13 cellular contexts compared by ENCODE assay signal in genomic region chr14:85296466-85297210, GRCh38.
DNase-seq lines count a peak whose midpoint lies in the region; TF ChIP-seq lines count a peak whose summit lies in the region.
"Had no signal": no experiment of that assay in that cellular context is flagged by ENCODE, and none has a peak within 500 bp of the region (broad histone marks: within the 10 kb centered on the region; RNA-seq: fewer than 3 reads in every experiment).

No MANE protein-coding gene starts in this region.

- no peak overlapping the region for H3K27ac Mint-ChIP-seq in activated T-cell treated with anti-CD3 and anti-CD28 coated beads, Interleukin-2, amount 50 U/mL, for 24 hours
- H3K27ac Mint-ChIP-seq: stimulated activated naive B cell treated with anti-CD40 and anti-IgM and Interleukin-4, amounts not matched to agents 10 μg/mL and 1 μg/mL and 100 μg/mL, for 72 hours had no signal

- H3K4me1 ChIP-seq in testis = peaks cover 4% of the 10 kb centered on the region

- no peaks in the 10 kb centered on the region for H3K27me3 Mint-ChIP-seq in activated T-cell treated with anti-CD3 and anti-CD28 coated beads, Interleukin-2, amount 50 U/mL, for 24 hours
- H3K27me3 Mint-ChIP-seq: stimulated activated naive B cell treated with anti-CD40 and anti-IgM and Interleukin-4, amounts not matched to agents 10 μg/mL and 1 μg/mL and 100 μg/mL, for 72 hours had no signal

- H3K9me3 Mint-ChIP-seq in activated T-cell treated with anti-CD3 and anti-CD28 coated beads, Interleukin-2, amount 50 U/mL, for 24 hours = peaks cover 22% of the 10 kb centered on the region

- no peaks in the 10 kb centered on the region for H3K36me3 ChIP-seq in testis (ENCODE audit: low read depth, missing control alignments)

- H3K27ac ChIP-seq in testis = no peak overlapping the region

- TF ChIP-seq POLR2A in testis (IDR thresholded peaks at IDR 0.05) = no peak

- no peaks in the 10 kb centered on the region for H3K4me1 Mint-ChIP-seq in activated T-cell treated with anti-CD3 and anti-CD28 coated beads, Interleukin-2, amount 50 U/mL, for 24 hours (ENCODE audit: low read depth)
- H3K4me1 Mint-ChIP-seq: stimulated activated naive B cell treated with anti-CD40 and anti-IgM and Interleukin-4, amounts not matched to agents 10 μg/mL and 1 μg/mL and 100 μg/mL, for 72 hours had no signal

- DNase-seq in SKM-1 (lab: John Stamatoyannopoulos, UW; ENCODE audit: unreplicated experiment) (peak; percentile 2), SKM-1 treated with dmso at 0.1 percent for 144 hours (lab: John Stamatoyannopoulos, UW; ENCODE audit: unreplicated experiment) (no peak), T1000 (lab: John Stamatoyannopoulos, UW) (peak; percentile 2), foreskin fibroblast (peak; percentile 76 to 87), testis (peak; percentile 16), DMS 273 treated with DMSO at 0.1 percent for 48 hours (lab: John Stamatoyannopoulos, UW) (no peak)
- DNase-seq in activated T-cell treated with anti-CD3 and anti-CD28 coated beads, Interleukin-2, amount 50 U/mL, for 24 hours = no peak
- no peak for DNase-seq in stimulated activated CD4-positive, alpha-beta T cell treated with anti-CD3 and anti-CD28 coated beads, Interleukin-12 subunit alpha, Interleukin-12 subunit beta, amount 100 ng/mL, for 4 hours
- DNase-seq: activated naive CD4-positive, alpha-beta T cell treated with Interleukin-2 at 50 U/mL for 16 hours; effector CD4-positive, alpha-beta T cell; GF-D8; NCI-H446 treated with DMSO at 0.1 percent for 48 hours; stimulated activated naive B cell treated with anti-CD40 and anti-IgM and Interleukin-4, amounts not matched to agents 10 μg/mL and 1 μg/mL and 100 μg/mL, for 72 hours had no signal

- intact Hi-C loops in testis (cut with DNase I; ENCODE audit: low total_unique reads) = no loop called here

- TF ChIP-seq CTCF in foreskin fibroblast (IDR thresholded peaks at IDR 0.05; ENCODE audit: low read depth, low read length) (no peak), testis (IDR thresholded peaks at IDR 0.05) (no peak)

- H3K4me3 ChIP-seq in foreskin fibroblast (ENCODE audit: low read depth in 1 of 2, low read length in 2 of 2) (no peak overlapping the region), testis (no peak overlapping the region)

- WGBS in testis, 2 donors = 57 to 59% methylated on average over 3 of the region's 3 CpGs

- H3K4me3 Mint-ChIP-seq in activated T-cell treated with anti-CD3 and anti-CD28 coated beads, Interleukin-2, amount 50 U/mL, for 24 hours = no peak overlapping the region
- H3K4me3 Mint-ChIP-seq: stimulated activated naive B cell treated with anti-CD40 and anti-IgM and Interleukin-4, amounts not matched to agents 10 μg/mL and 1 μg/mL and 100 μg/mL, for 72 hours had no signal

- no peaks in the 10 kb centered on the region for H3K27me3 ChIP-seq in testis

- H3K9me3 ChIP-seq in testis = no peaks in the 10 kb centered on the region

- H3K36me3 Mint-ChIP-seq in activated T-cell treated with anti-CD3 and anti-CD28 coated beads, Interleukin-2, amount 50 U/mL, for 24 hours (ENCODE audit: low read depth) = no peaks in the 10 kb centered on the region
- H3K36me3 Mint-ChIP-seq: stimulated activated naive B cell treated with anti-CD40 and anti-IgM and Interleukin-4, amounts not matched to agents 10 μg/mL and 1 μg/mL and 100 μg/mL, for 72 hours had no signal

Comparison
In these comparisons a context has a peak if more than half of its experiments do, and no peak if none do; other contexts are left out.
1. DNase-seq: peak in SKM-1 (single experiment), T1000 (single experiment), foreskin fibroblast (2 of 2) and testis (single experiment); none in SKM-1 treated with dmso at 0.1 percent for 144 hours (single experiment), DMS 273 treated with DMSO at 0.1 percent for 48 hours (single experiment), activated T-cell treated with anti-CD3 and anti-CD28 coated beads, Interleukin-2, amount 50 U/mL, for 24 hours (single experiment) and stimulated activated CD4-positive, alpha-beta T cell treated with anti-CD3 and anti-CD28 coated beads, Interleukin-12 subunit alpha, Interleukin-12 subunit beta, amount 100 ng/mL, for 4 hours (single experiment).